In genomic region chr10:29427667-29428066, GRCh38 we compare ENCODE assay signal across 27 cellular contexts.
"Had no signal": no experiment of that assay in that cellular context is flagged by ENCODE, and none has a peak within 500 bp of the region (broad histone marks: within the 10 kb centered on the region; RNA-seq: fewer than 3 reads in every experiment).

No MANE protein-coding gene starts in this region.

- H3K4me3 Mint-ChIP-seq: nephron; neural progenitor cell; stimulated activated effector memory CD8-positive, alpha-beta T cell treated with anti-CD3 and anti-CD28 coated beads, Interleukin-12 subunit alpha, Interleukin-12 subunit beta, amount 100 ng/mL, for 72 hours; stimulated activated naive B cell treated with anti-CD40 and anti-IgM and Interleukin-4, amounts not matched to agents 10 μg/mL and 1 μg/mL and 100 μg/mL, for 72 hours; stimulated activated naive CD8-positive, alpha-beta T cell treated with anti-CD3 and anti-CD28 coated beads, Interleukin-15, Interleukin-2, amounts not matched to agents 100 ng/mL and 50 ng/mL, for 24 hours had no signal

- ATAC-seq: psoas muscle; right cardiac atrium; right lobe of liver; stimulated activated effector memory CD8-positive, alpha-beta T cell treated with anti-CD3 and anti-CD28 coated beads, Interleukin-12 subunit alpha, Interleukin-12 subunit beta, amount 100 ng/mL, for 72 hours; stimulated activated naive B cell treated with anti-CD40 and anti-IgM and Interleukin-4, amounts not matched to agents 10 μg/mL and 1 μg/mL and 100 μg/mL, for 72 hours had no signal

- H3K36me3 ChIP-seq: neural progenitor cell, ovary had no signal

- H3K27me3 Mint-ChIP-seq: progenitor cell of endocrine pancreas; stimulated activated naive B cell treated with anti-CD40 and anti-IgM and Interleukin-4, amounts not matched to agents 10 μg/mL and 1 μg/mL and 100 μg/mL, for 72 hours; stimulated activated naive CD8-positive, alpha-beta T cell treated with anti-CD3 and anti-CD28 coated beads, Interleukin-15, Interleukin-2, amounts not matched to agents 100 ng/mL and 50 ng/mL, for 24 hours had no signal

- H3K4me1 Mint-ChIP-seq: nephron; neural progenitor cell; stimulated activated naive B cell treated with anti-CD40 and anti-IgM and Interleukin-4, amounts not matched to agents 10 μg/mL and 1 μg/mL and 100 μg/mL, for 72 hours had no signal

- H3K27me3 ChIP-seq: neural progenitor cell, ovary, right lobe of liver, sigmoid colon, stomach, thyroid gland, tibial nerve, upper lobe of left lung, vagina had no signal

- H3K27ac Mint-ChIP-seq: nephron; neural progenitor cell; progenitor cell of endocrine pancreas; stimulated activated effector memory CD8-positive, alpha-beta T cell treated with anti-CD3 and anti-CD28 coated beads, Interleukin-12 subunit alpha, Interleukin-12 subunit beta, amount 100 ng/mL, for 72 hours; stimulated activated naive B cell treated with anti-CD40 and anti-IgM and Interleukin-4, amounts not matched to agents 10 μg/mL and 1 μg/mL and 100 μg/mL, for 72 hours; stimulated activated naive CD8-positive, alpha-beta T cell treated with anti-CD3 and anti-CD28 coated beads, Interleukin-15, Interleukin-2, amounts not matched to agents 100 ng/mL and 50 ng/mL, for 24 hours had no signal

- H3K9me3 ChIP-seq: ovary, psoas muscle, right lobe of liver, sigmoid colon, stomach, thoracic aorta, thyroid gland, tibial nerve, upper lobe of left lung, vagina had no signal

- H3K9ac ChIP-seq: neural progenitor cell, parathyroid adenoma had no signal

- H3K27ac ChIP-seq: neural progenitor cell, parathyroid adenoma, psoas muscle, right lobe of liver, sigmoid colon, stomach, thoracic aorta, thyroid gland, upper lobe of left lung, vagina had no signal

- H3K4me1 ChIP-seq: neural progenitor cell, psoas muscle, thyroid gland, upper lobe of left lung, vagina had no signal

- H3K4me3 ChIP-seq: neural progenitor cell, ovary, psoas muscle, right lobe of liver, sigmoid colon, stomach, thoracic aorta, thyroid gland, tibial nerve, upper lobe of left lung, vagina had no signal

- H3K36me3 Mint-ChIP-seq: neural progenitor cell; stimulated activated effector memory CD8-positive, alpha-beta T cell treated with anti-CD3 and anti-CD28 coated beads, Interleukin-12 subunit alpha, Interleukin-12 subunit beta, amount 100 ng/mL, for 72 hours; stimulated activated naive B cell treated with anti-CD40 and anti-IgM and Interleukin-4, amounts not matched to agents 10 μg/mL and 1 μg/mL and 100 μg/mL, for 72 hours had no signal

- H3K9me3 Mint-ChIP-seq: stimulated activated effector memory CD8-positive, alpha-beta T cell treated with anti-CD3 and anti-CD28 coated beads, Interleukin-12 subunit alpha, Interleukin-12 subunit beta, amount 100 ng/mL, for 72 hours; stimulated activated naive CD8-positive, alpha-beta T cell treated with anti-CD3 and anti-CD28 coated beads, Interleukin-15, Interleukin-2, amounts not matched to agents 100 ng/mL and 50 ng/mL, for 24 hours had no signal

- DNase-seq: occipital lobe; ovary; posterior cingulate gyrus; psoas muscle; right cardiac atrium; right lobe of liver; sigmoid colon; small intestine; stimulated activated CD4-positive, alpha-beta T cell treated with anti-CD3 and anti-CD28 coated beads, Interleukin-15, amount 100 ng/mL, for 24 hours; stimulated activated CD4-positive, alpha-beta T cell treated with anti-CD3 and anti-CD28 coated beads, Interleukin-2, amount 100 ng/mL, for 24 hours; stimulated activated CD4-positive, alpha-beta T cell treated with anti-CD3 and anti-CD28 coated beads, Interleukin-2, amount 100 ng/mL, for 48 hours; stimulated activated CD4-positive, alpha-beta T cell treated with anti-CD3 and anti-CD28 coated beads, Interleukin-4, amount 100 ng/mL, for 24 hours; stimulated activated naive B cell treated with anti-CD40 and anti-IgM and Interleukin-4, amounts not matched to agents 10 μg/mL and 1 μg/mL and 100 μg/mL, for 72 hours; stimulated activated naive CD4-positive, alpha-beta T cell treated with Interleukin-2 at 50 U/mL for 16 hours; stomach; thyroid gland; trophoblast cell; upper lobe of left lung had no signal
